In genomic region chr16:11639925-11640899, GRCh38 we compare ENCODE assay signal across 8 cellular contexts. TPM values are rescaled to one million over a fixed set of nuclear protein-coding genes. Genes with fewer than 3 reads are reported as not detected.
DNase-seq lines count a peak whose midpoint lies in the region; ATAC-seq and TF ChIP-seq lines count a peak whose summit lies in the region.

No MANE protein-coding gene starts in this region.

- 37% methylated on average over 25 of the region's 25 CpGs for WGBS in right cardiac atrium

- peak overlapping the region; percentile 99 for H3K27ac ChIP-seq in right cardiac atrium (ENCODE audit: low read length)

- no peak for TF ChIP-seq CTCF in astrocyte of the cerebellum (IDR thresholded peaks at IDR 0.05; ENCODE audit: low read depth, low read length, missing control alignments)

- no peaks in the 10 kb centered on the region for H3K9me3 ChIP-seq in right cardiac atrium (ENCODE audit: control insufficient read depth, low read length)

- intact Hi-C loops in right cardiac atrium (cut with DNase I), result loop anchor here in 3 of 4 donors (5.0 to 10.0 kb wide), 5 partner anchors 55 to 675 kb away; partner anchors contain the start of gene LITAF (in 1 of the 3)

- in situ Hi-C loops in astrocyte of the cerebellum (cut with HindIII; ENCODE audit: low sequenced_read_pairs), result no loop called here

- H3K4me3 ChIP-seq in astrocyte of the cerebellum (ENCODE audit: low read depth, low read length) (no peak overlapping the region), right cardiac atrium (ENCODE audit: low read length) (no peak overlapping the region)

- ATAC-seq in right cardiac atrium (peak; percentile 95 to 96), HG03025 (IDR thresholded peaks at IDR 0.05; ENCODE audit: low FRiP score, unreplicated experiment) (no peak)

- H3K4me1 ChIP-seq in right cardiac atrium (ENCODE audit: control insufficient read depth, insufficient read depth, low read length), result peaks cover 8% of the 10 kb centered on the region

- DNase-seq in DMS79 (lab: John Stamatoyannopoulos, UW) (peak; percentile 38), NCI-H2171 (lab: John Stamatoyannopoulos, UW) (peak; percentile 90), astrocyte of the cerebellum (ENCODE audit: low read depth) (peak; percentile 93), right cardiac atrium (peak; percentile 90 to 92 (median 92)), pulmonary artery endothelial cell (ENCODE audit: low read depth, low spot score) (peak; percentile 15), cerebellar nuclear complex (lab: John Stamatoyannopoulos, UW) (no peak)
- DNase-seq in stimulated activated CD4-positive, alpha-beta T cell treated with anti-CD3 and anti-CD28 coated beads, Interleukin-4, amount 100 ng/mL, for 4 hours, result no peak

- no peaks in the 10 kb centered on the region for H3K27me3 ChIP-seq in right cardiac atrium (ENCODE audit: control insufficient read depth, insufficient read depth)

RNA-seq across cellular contexts. Expression of gene SNN, which starts 28.0 kb away (rescaled TPM):
- total RNA-seq in right cardiac atrium, result 10 to 100 TPM; 24.8 to 33.3 (median 26.1) TPM
- polyA plus RNA-seq in right cardiac atrium, result 24.4 TPM
- 16.9 and 30.1 TPM in 2 replicates for total RNA-seq in pulmonary artery endothelial cell

RNA-seq across cellular contexts. Expression of gene LITAF, which starts 53.5 kb away (rescaled TPM):
- 10 to 100 TPM; 54.0 to 76.5 (median 65.3) TPM for total RNA-seq in right cardiac atrium
- 25.7 TPM for polyA plus RNA-seq in right cardiac atrium
- total RNA-seq in pulmonary artery endothelial cell, result 0.95 and 3.0 TPM in 2 replicates

Comparison
In these comparisons a context has a peak if more than half of its experiments do, and no peak if none do; other contexts are left out.
1. DNase-seq: peak in DMS79 (single experiment), NCI-H2171 (single experiment), astrocyte of the cerebellum (single experiment), right cardiac atrium (3 of 3) and pulmonary artery endothelial cell (single experiment); none in cerebellar nuclear complex (0 of 2) and stimulated activated CD4-positive, alpha-beta T cell treated with anti-CD3 and anti-CD28 coated beads, Interleukin-4, amount 100 ng/mL, for 4 hours (0 of 2).
2. RNA of gene LITAF, which starts 53.5 kb away (total RNA-seq): 54.0 to 76.5 TPM in right cardiac atrium; 0.95 to 3.0 TPM in pulmonary artery endothelial cell; every median in the first group is over 10 times any median in the second.